In the genomic region with DNA sequence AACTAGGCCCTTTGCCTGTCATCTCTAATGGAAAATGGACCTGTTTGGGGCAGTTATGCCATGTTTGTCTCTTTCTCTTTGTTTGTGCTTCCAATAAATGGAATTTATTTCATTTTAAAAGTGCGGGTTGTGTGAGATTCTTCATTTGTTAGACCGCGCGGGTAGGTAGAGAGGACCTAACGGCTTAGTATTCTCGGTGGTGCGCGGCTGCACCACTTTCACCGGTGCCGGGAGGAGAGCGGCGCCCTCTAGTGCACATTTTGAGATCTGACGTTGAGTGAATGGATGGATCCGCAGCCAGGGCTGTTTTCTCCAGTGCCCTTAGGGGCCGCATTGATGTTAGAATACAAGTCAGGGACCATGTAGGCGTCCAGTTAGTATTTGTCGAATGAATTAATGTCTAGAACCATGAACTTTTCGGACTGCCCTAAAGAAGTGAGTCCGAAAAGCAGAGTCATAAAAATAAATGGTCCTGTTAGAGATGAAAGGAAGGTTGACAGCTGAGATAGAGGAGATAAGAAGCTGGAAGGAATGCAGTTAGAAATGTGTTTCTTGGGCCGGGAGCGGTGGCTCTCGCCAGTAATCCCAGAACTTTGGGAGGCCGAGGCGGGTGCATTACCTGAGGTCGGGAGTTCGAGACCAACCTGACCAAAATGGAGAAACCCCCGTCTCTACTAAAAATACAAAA, we compare ENCODE assay signal across 8 cellular contexts. TPM values are rescaled to one million over a fixed set of nuclear protein-coding genes. Genes with fewer than 3 reads are reported as not detected.
DNase-seq lines count a peak whose midpoint lies in the region; ATAC-seq, FAIRE-seq and TF ChIP-seq lines count a peak whose summit lies in the region.

No MANE protein-coding gene starts in this region.

- 7% methylated on average over 27 of the region's 27 CpGs for WGBS in K562 (ENCODE audit: insufficient coverage, low coverage, missing lambda C conversion rate)

- CTCF ChIA-PET in AG04450 (lab: Charles Lee) (interaction anchor here (0.7 to 1.7 kb wide), 11 partner anchors 8 to 136 kb away, joined by 3 to 5 read pairs (median 3); no protein-coding TSS in a partner anchor), K562 (lab: Yijun Ruan, JAX; ENCODE audit: low intra/inter-chr PET ratio) (interaction anchor here (0.6 to 2.2 kb wide), 4 partner anchors 25 to 135 kb away, joined by 3 to 16 read pairs (median 9); no protein-coding TSS in a partner anchor)

- peak; percentile 98 to 99 for TF ChIP-seq RAD21 in K562 (CRISPR knock-in tag; conservative IDR thresholded peaks at IDR 0.05 in 1 of 2, IDR thresholded peaks at IDR 0.05 in 1 of 2)

- H3K4me3 ChIP-seq in AG04450 (ENCODE audit: low read depth, low read length) (no peak overlapping the region), K562 (no peak overlapping the region)

- ATAC-seq in GM18870 (IDR thresholded peaks at IDR 0.05; ENCODE audit: unreplicated experiment): peak; percentile 95
- ATAC-seq in HG03097 (IDR thresholded peaks at IDR 0.05; ENCODE audit: low FRiP score, unreplicated experiment): peak; percentile 98
- ATAC-seq in K562: peak; percentile 99

- H3K9ac ChIP-seq in K562 (ENCODE audit: insufficient read depth in 1 of 2, low read depth in 2 of 2, low read length in 2 of 2): no peak overlapping the region

- H3K79me2 ChIP-seq in K562 (ENCODE audit: control insufficient read depth, insufficient read depth, low read length): no peaks in the 10 kb centered on the region

- peak; percentile 97 for FAIRE-seq in K562 (lab: Jason Lieb, UNC)

- BruUV-seq in K562 (replicated peaks; lab: Mats Ljungman, UMichigan): no TSS peak

- no peaks in the 10 kb centered on the region for H4K20me1 ChIP-seq in K562 (replicated peaks; ENCODE audit: control insufficient read depth, insufficient read depth, low read length)

- peak; percentile 13; the same call in 1 of the 2 replicates for TF ChIP-seq EP300 in K562 (IDR thresholded peaks at IDR 0.05; ENCODE audit: low read length)

- H3K27me3 ChIP-seq in AG04450 (ENCODE audit: control insufficient read depth, insufficient read depth, low read length) (no peaks in the 10 kb centered on the region), K562 (ENCODE audit: control insufficient read depth in 2 of 2, insufficient read depth in 2 of 2, low read length in 2 of 2) (no peaks in the 10 kb centered on the region)

- TF ChIP-seq CTCF in AG04450 (IDR thresholded peaks at IDR 0.05; ENCODE audit: low read depth, low read length) (peak; percentile 92), K562 (IDR thresholded peaks at IDR 0.05 in 2 of 3, conservative IDR thresholded peaks at IDR 0.05 in 1 of 3; ENCODE audit: insufficient read depth in 2 of 3, low read depth in 1 of 3, low read length in 3 of 3) (peak; percentile 98 to 99 (median 99))

- H3K27ac ChIP-seq in AG04450 (ENCODE audit: low read depth, low read length): no peak overlapping the region
- no peak overlapping the region for H3K27ac ChIP-seq in K562 (ENCODE audit: extremely low read depth, low read depth, low read length)

- no peaks in the 10 kb centered on the region for H3K9me1 ChIP-seq in K562 (ENCODE audit: control insufficient read depth, insufficient read depth, low read length)

- no peaks in the 10 kb centered on the region for H3K36me3 ChIP-seq in K562 (ENCODE audit: control insufficient read depth, insufficient read depth, low read length)

- TF ChIP-seq POLR2A in K562 (conservative IDR thresholded peaks at IDR 0.05): no peak

- POLR2A ChIA-PET in AG04450 (lab: Yijun Ruan, JAX) (interaction anchor here (0.6 kb wide), 1 partner anchor 149 kb away, joined by 5 read pairs; no protein-coding TSS in a partner anchor), K562 (lab: Yijun Ruan, JAX) (interaction anchor here (1.0 to 1.8 kb wide), 4 partner anchors 11 to 108 kb away, joined by 4 to 9 read pairs (median 6); no protein-coding TSS in a partner anchor)

- in situ Hi-C loops in K562 (cut with MboI): loop anchor here (5.0 kb wide), 1 partner anchor 134 kb away; no protein-coding TSS in a partner anchor

- peak overlapping the region; percentile 91 for H2AFZ ChIP-seq in K562 (ENCODE audit: low read depth, low read length)

- peak overlapping the region; percentile 38 for H3K4me2 ChIP-seq in K562 (ENCODE audit: insufficient read depth, low read length)

- DNase-seq in AG04450 (ENCODE audit: low read depth, low spot score) (peak; percentile 27), NCI-H2107 treated with DMSO at 0.1 percent for 48 hours (lab: John Stamatoyannopoulos, UW; ENCODE audit: unreplicated experiment) (peak; percentile 91), UCSD-AML1 (lab: John Stamatoyannopoulos, UW; ENCODE audit: unreplicated experiment) (peak; percentile 58), K562 (ENCODE audit: extremely low read depth in 1 of 4, low spot score in 3 of 4) (peak; percentile 93 to 96 (median 94)), inferior parietal cortex (ENCODE audit: extremely low spot score) (peak; percentile 90)
- peak; percentile 90 for DNase-seq in stimulated activated CD4-positive, alpha-beta T cell treated with anti-CD3 and anti-CD28 coated beads, Interleukin-15, amount 100 ng/mL, for 24 hours

- H3K9me3 ChIP-seq in AG04450 (ENCODE audit: control insufficient read depth, insufficient read depth, low read length): no peaks in the 10 kb centered on the region
- H3K9me3 ChIP-seq in K562 (replicated peaks; ENCODE audit: control insufficient read depth, insufficient read depth, low read depth, low read length): no peaks in the 10 kb centered on the region

- H3K4me1 ChIP-seq in K562 (replicated peaks in 1 of 2; ENCODE audit: control insufficient read depth in 2 of 2, insufficient read depth in 2 of 2, low read length in 2 of 2): peaks cover 3 to 7% of the 10 kb centered on the region in 2 experiments; a peak in 3 of 5 replicates

- intact Hi-C loops in K562 (cut with micrococcal nuclease): loop anchor here (1.0 kb wide), 2 partner anchors 65 to 135 kb away; no protein-coding TSS in a partner anchor

RNA-seq across cellular contexts. Expression of a gene that starts 29.3 kb away (rescaled TPM):
- polyA plus RNA-seq in AG04450 (2011; rRNA removed) (not detected in 2 replicates), K562 (2011; rRNA removed) (not detected in 2 replicates), K562 (2014; fragmentation: Illumina TruSeq; extraction: Trizol) (not detected in 2 replicates), K562 (2014; fragmentation: Nextera tagmentation; extraction: Ambion mirVana) (not detected), K562 (2014; rRNA removed) (not detected in 2 replicates)
- not detected in 2 replicates for polyA minus RNA-seq in AG04450 (2011; rRNA and poly(A)+ RNA removed)
- total RNA-seq in K562 (2011; cell fraction: chromatin; rRNA removed; ENCODE audit: low replicate concordance): not detected in 2 replicates
- total RNA-seq in K562 (2011; cell fraction: nucleolus; rRNA removed): not detected in 2 replicates
- not detected in 2 replicates for total RNA-seq in K562 (2011; cell fraction: nucleoplasm; rRNA removed)
- total RNA-seq in K562 (2014; rRNA removed) (not detected in 2 replicates), K562 (2014; rRNA removed; fragmentation: Illumina TruSeq; extraction: Trizol) (not detected in 2 replicates), K562 (2015; rRNA removed; fragmentation: Illumina TruSeq; extraction: Trizol) (not detected in 2 replicates), K562 (2021) (0.16 TPM in 1 of 2 replicates, not detected in the other)
- not detected in 2 replicates for polyA plus RNA-seq in K562 (2011; cell fraction: cytosol; rRNA removed)
- polyA plus RNA-seq in K562 (2011; cell fraction: nucleus; rRNA removed): not detected in 2 replicates
- polyA plus RNA-seq in K562 (2012): 0.01 TPM in 2 replicates
- not detected in 2 replicates for polyA minus RNA-seq in K562 (2011; rRNA and poly(A)+ RNA removed)
- not detected in 2 replicates for polyA minus RNA-seq in K562 (2011; cell fraction: cytosol; rRNA and poly(A)+ RNA removed)
- polyA minus RNA-seq in K562 (2011; cell fraction: nucleus; rRNA and poly(A)+ RNA removed): not detected in 2 replicates

RNA-seq across cellular contexts. Expression of a gene that starts 42.0 kb away (rescaled TPM):
- 2.2 and 3.0 TPM in 2 replicates for polyA plus RNA-seq in AG04450 (2011; rRNA removed)
- polyA minus RNA-seq in AG04450 (2011; rRNA and poly(A)+ RNA removed): 1.1 and 2.0 TPM in 2 replicates
- 3.1 and 10.5 TPM in 2 replicates for total RNA-seq in K562 (2011; cell fraction: chromatin; rRNA removed; ENCODE audit: low replicate concordance)
- 12.0 and 14.7 TPM in 2 replicates for total RNA-seq in K562 (2011; cell fraction: nucleolus; rRNA removed)
- 5.9 TPM in 2 replicates for total RNA-seq in K562 (2011; cell fraction: nucleoplasm; rRNA removed)
- 18.6 and 21.8 TPM in 2 replicates for total RNA-seq in K562 (2014; rRNA removed)
- total RNA-seq in K562 (2014; rRNA removed; fragmentation: Illumina TruSeq; extraction: Trizol): 1.1 and 1.8 TPM in 2 replicates
- total RNA-seq in K562 (2015; rRNA removed; fragmentation: Illumina TruSeq; extraction: Trizol): 5.5 and 5.7 TPM in 2 replicates
- 18.7 and 19.2 TPM in 2 replicates for total RNA-seq in K562 (2021)
- 4.9 and 8.3 TPM in 2 replicates for polyA plus RNA-seq in K562 (2011; rRNA removed)
- polyA plus RNA-seq in K562 (2011; cell fraction: cytosol; rRNA removed): 7.9 and 29.5 TPM in 2 replicates
- 9.1 and 15.1 TPM in 2 replicates for polyA plus RNA-seq in K562 (2011; cell fraction: nucleus; rRNA removed)
- 11.8 and 13.9 TPM in 2 replicates for polyA plus RNA-seq in K562 (2012)
- 1.5 and 3.5 TPM in 2 replicates for polyA plus RNA-seq in K562 (2014; fragmentation: Illumina TruSeq; extraction: Trizol)
- under 1 TPM; 0.04 to 0.20 TPM for polyA plus RNA-seq in K562 (2014; fragmentation: Nextera tagmentation; extraction: Ambion mirVana)
- 13.1 and 13.2 TPM in 2 replicates for polyA plus RNA-seq in K562 (2014; rRNA removed)
- 1.3 and 1.6 TPM in 2 replicates for polyA minus RNA-seq in K562 (2011; rRNA and poly(A)+ RNA removed)
- 7.2 and 17.1 TPM in 2 replicates for polyA minus RNA-seq in K562 (2011; cell fraction: cytosol; rRNA and poly(A)+ RNA removed)
- polyA minus RNA-seq in K562 (2011; cell fraction: nucleus; rRNA and poly(A)+ RNA removed): 4.3 and 5.3 TPM in 2 replicates

RNA-seq across cellular contexts. Expression of a gene that starts 52.5 kb away (rescaled TPM):
- 28.4 and 38.3 TPM in 2 replicates for polyA plus RNA-seq in AG04450 (2011; rRNA removed)
- 21.4 and 22.8 TPM in 2 replicates for polyA minus RNA-seq in AG04450 (2011; rRNA and poly(A)+ RNA removed)
- 109 and 296 TPM in 2 replicates for total RNA-seq in K562 (2011; cell fraction: chromatin; rRNA removed; ENCODE audit: low replicate concordance)
- 251 and 260 TPM in 2 replicates for total RNA-seq in K562 (2011; cell fraction: nucleolus; rRNA removed)
- 183 and 184 TPM in 2 replicates for total RNA-seq in K562 (2011; cell fraction: nucleoplasm; rRNA removed)
- 212 and 268 TPM in 2 replicates for total RNA-seq in K562 (2014; rRNA removed)
- total RNA-seq in K562 (2014; rRNA removed; fragmentation: Illumina TruSeq; extraction: Trizol): 46.9 and 56.8 TPM in 2 replicates
- 94.0 and 99.6 TPM in 2 replicates for total RNA-seq in K562 (2015; rRNA removed; fragmentation: Illumina TruSeq; extraction: Trizol)
- total RNA-seq in K562 (2021): 277 and 283 TPM in 2 replicates
- polyA plus RNA-seq in K562 (2011; rRNA removed): 130 and 189 TPM in 2 replicates
- 210 and 322 TPM in 2 replicates for polyA plus RNA-seq in K562 (2011; cell fraction: cytosol; rRNA removed)
- 461 and 543 TPM in 2 replicates for polyA plus RNA-seq in K562 (2011; cell fraction: nucleus; rRNA removed)
- 186 and 202 TPM in 2 replicates for polyA plus RNA-seq in K562 (2012)
- polyA plus RNA-seq in K562 (2014; fragmentation: Illumina TruSeq; extraction: Trizol): 94.3 and 120 TPM in 2 replicates
- 10 to 100 TPM in 1 of 2 experiments, 1 to 10 TPM in 1; 8.1 to 11.0 TPM for polyA plus RNA-seq in K562 (2014; fragmentation: Nextera tagmentation; extraction: Ambion mirVana)
- 209 and 237 TPM in 2 replicates for polyA plus RNA-seq in K562 (2014; rRNA removed)
- polyA minus RNA-seq in K562 (2011; rRNA and poly(A)+ RNA removed): 65.6 and 71.9 TPM in 2 replicates
- 96.6 and 122 TPM in 2 replicates for polyA minus RNA-seq in K562 (2011; cell fraction: cytosol; rRNA and poly(A)+ RNA removed)
- polyA minus RNA-seq in K562 (2011; cell fraction: nucleus; rRNA and poly(A)+ RNA removed): 81.0 and 130 TPM in 2 replicates

Comparison
In these comparisons a context has a peak if more than half of its experiments do, and no peak if none do; other contexts are left out.
1. DNase-seq: peak in every context shown above with its lines; median percentile 94 in K562; 91 in NCI-H2107 treated with DMSO at 0.1 percent for 48 hours; 90 in inferior parietal cortex; 90 in stimulated activated CD4-positive, alpha-beta T cell treated with anti-CD3 and anti-CD28 coated beads, Interleukin-15, amount 100 ng/mL, for 24 hours; 58 in UCSD-AML1; 27 in AG04450.